Comparison of ENCODE assay signal across 24 cellular contexts in the genomic region with DNA sequence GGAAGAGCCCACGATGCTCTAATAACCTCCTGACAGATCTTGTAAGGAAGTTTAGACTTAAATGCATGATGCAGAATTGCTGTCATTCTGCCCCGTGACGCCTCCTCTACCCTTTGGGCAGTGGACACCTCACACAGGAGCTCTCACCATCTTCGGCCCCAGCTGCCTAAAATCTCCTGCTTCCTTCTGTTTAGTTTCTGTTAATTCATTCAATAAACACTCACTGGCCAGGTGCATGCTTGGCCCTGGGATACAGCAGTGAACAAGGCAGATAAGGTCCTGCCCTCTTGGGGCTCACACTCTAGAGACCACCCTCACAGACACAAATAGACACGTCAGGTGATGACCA.
"Had no signal": no experiment of that assay in that cellular context is flagged by ENCODE, and none has a peak within 500 bp of the region (broad histone marks: within the 10 kb centered on the region; RNA-seq: fewer than 3 reads in every experiment).

No MANE protein-coding gene starts in this region.

- H3K36me3 Mint-ChIP-seq: activated naive CD4-positive, alpha-beta T cell treated with anti-CD3 and anti-CD28 coated beads, Interleukin-2, amount 50 U/mL, for 72 hours had no signal

- H3K9me3 ChIP-seq: ascending aorta, body of pancreas, SJSA1 had no signal

- H3K27ac ChIP-seq: ascending aorta, body of pancreas, SJSA1 had no signal

- H3K4me3 ChIP-seq: ascending aorta, body of pancreas, SJSA1 had no signal

- H3K4me3 Mint-ChIP-seq: activated CD8-positive, alpha-beta T cell treated with anti-CD3 and anti-CD28 coated beads for 36 hours; activated naive CD8-positive, alpha-beta T cell treated with anti-CD3 and anti-CD28 coated beads, Interleukin-2, amount 50 U/mL, for 24 hours; activated T-cell treated with anti-CD3 and anti-CD28 coated beads, Interleukin-2, amount 50 U/mL, for 24 hours; activated T-helper 1 cell treated with anti-CD3 and anti-CD28 coated beads, Interleukin-12 subunit alpha, Interleukin-12 subunit beta, Interleukin-2, Interleukin-4 antibody, amounts not matched to agents 30 ng/mL and 10 ng/mL and 1 ng/mL, durations not matched to agents 14 hours and 24 hours and 36 hours; T-helper 1 cell treated with Interleukin-12 subunit alpha and Interleukin-12 subunit beta and Interleukin-4 antibody, amounts not matched to agents 30 μg/mL and 1 μg/mL, for 36 hours had no signal

- H3K36me3 ChIP-seq: ascending aorta, SJSA1 had no signal

- H3K27me3 ChIP-seq: ascending aorta, body of pancreas had no signal

- H3K4me1 Mint-ChIP-seq: activated naive CD8-positive, alpha-beta T cell treated with anti-CD3 and anti-CD28 coated beads, Interleukin-2, amount 50 U/mL, for 24 hours had no signal

- H3K9me3 Mint-ChIP-seq: activated CD8-positive, alpha-beta T cell treated with anti-CD3 and anti-CD28 coated beads for 36 hours; activated naive CD4-positive, alpha-beta T cell treated with anti-CD3 and anti-CD28 coated beads, Interleukin-2, amount 50 U/mL, for 72 hours; activated naive CD8-positive, alpha-beta T cell treated with anti-CD3 and anti-CD28 coated beads, Interleukin-2, amount 50 U/mL, for 24 hours; activated T-cell treated with anti-CD3 and anti-CD28 coated beads, Interleukin-2, amount 50 U/mL, for 24 hours; activated T-helper 1 cell treated with anti-CD3 and anti-CD28 coated beads, Interleukin-12 subunit alpha, Interleukin-12 subunit beta, Interleukin-2, Interleukin-4 antibody, amounts not matched to agents 30 ng/mL and 10 ng/mL and 1 ng/mL, durations not matched to agents 14 hours and 24 hours and 36 hours; T-helper 1 cell treated with Interleukin-12 subunit alpha and Interleukin-12 subunit beta and Interleukin-4 antibody, amounts not matched to agents 30 μg/mL and 1 μg/mL, for 36 hours had no signal

- H3K27ac Mint-ChIP-seq: activated CD8-positive, alpha-beta T cell treated with anti-CD3 and anti-CD28 coated beads for 36 hours; activated naive CD4-positive, alpha-beta T cell treated with anti-CD3 and anti-CD28 coated beads, Interleukin-2, amount 50 U/mL, for 72 hours; activated naive CD8-positive, alpha-beta T cell treated with anti-CD3 and anti-CD28 coated beads, Interleukin-2, amount 50 U/mL, for 24 hours; activated T-cell treated with anti-CD3 and anti-CD28 coated beads, Interleukin-2, amount 50 U/mL, for 24 hours; activated T-helper 1 cell treated with anti-CD3 and anti-CD28 coated beads, Interleukin-12 subunit alpha, Interleukin-12 subunit beta, Interleukin-2, Interleukin-4 antibody, amounts not matched to agents 30 ng/mL and 10 ng/mL and 1 ng/mL, durations not matched to agents 14 hours and 24 hours and 36 hours; T-helper 1 cell treated with Interleukin-12 subunit alpha and Interleukin-12 subunit beta and Interleukin-4 antibody, amounts not matched to agents 30 μg/mL and 1 μg/mL, for 36 hours had no signal

- H3K4me1 ChIP-seq: ascending aorta had no signal

- DNase-seq: activated CD4-positive, alpha-beta T cell treated with anti-CD3 and anti-CD28 coated beads for 4 hours; activated CD8-positive, alpha-beta T cell treated with anti-CD3 and anti-CD28 coated beads for 36 hours; activated effector memory CD4-positive, alpha-beta T cell treated with Interleukin-2 at 50 U/mL for 16 hours; activated naive CD4-positive, alpha-beta T cell; activated naive CD8-positive, alpha-beta T cell treated with anti-CD3 and anti-CD28 coated beads, Interleukin-2, amount 50 U/mL, for 24 hours; activated T-cell treated with anti-CD3 and anti-CD28 coated beads, Interleukin-2, amount 50 U/mL, for 24 hours; amniotic stem cell; body of pancreas; Kasumi-1; KBM-7; NCI-H1105 treated with DMSO at 0.1 percent for 48 hours; NCI-H1436 treated with DMSO at 0.1 percent for 48 hours; NCI-H187; NCI-H2081; NCI-H510A treated with DMSO at 0.1 percent for 48 hours; NCI-H69; NK-92 treated with Interleukin-12 subunit alpha and Interleukin-12 subunit beta, amount 100 ng/mL, for 24 hours; OCI-M1; RPMI8226 had no signal

- H3K27me3 Mint-ChIP-seq: activated T-cell treated with anti-CD3 and anti-CD28 coated beads, Interleukin-2, amount 50 U/mL, for 24 hours had no signal
